15 cellular contexts compared by ENCODE assay signal in the genomic region with DNA sequence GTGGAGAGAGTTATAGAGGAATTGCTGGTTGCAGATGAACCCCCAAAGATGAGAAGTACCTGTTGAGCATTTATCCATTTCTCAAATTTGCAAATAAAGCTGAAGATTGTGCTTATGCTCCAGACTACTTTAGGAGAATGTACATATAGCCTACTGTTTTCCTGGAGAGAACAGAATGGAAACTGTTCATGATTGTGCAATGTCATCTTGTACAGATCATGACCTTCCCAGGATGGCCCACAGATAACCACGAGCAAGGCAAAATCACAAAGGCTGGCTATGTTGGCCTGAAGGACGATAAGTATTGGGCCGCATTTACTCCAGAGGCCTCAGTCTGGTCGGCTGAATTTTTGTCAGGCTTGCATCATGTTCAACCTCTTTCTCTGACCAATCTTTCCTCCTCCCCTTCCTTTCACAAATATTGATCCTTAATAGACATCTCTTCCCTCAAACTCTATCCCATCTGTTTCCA. TPM values are rescaled to one million over a fixed set of nuclear protein-coding genes. Genes with fewer than 3 reads are reported as not detected.
DNase-seq lines count a peak whose midpoint lies in the region; TF ChIP-seq lines count a peak whose summit lies in the region.
"Had no signal": no experiment of that assay in that cellular context is flagged by ENCODE, and none has a peak within 500 bp of the region (broad histone marks: within the 10 kb centered on the region; RNA-seq: fewer than 3 reads in every experiment).

No MANE protein-coding gene starts in this region.

- no peak overlapping the region for H3K4me2 ChIP-seq in H9 (ENCODE audit: insufficient read depth, insufficient read length, low read length)

- no peaks in the 10 kb centered on the region for H3K79me1 ChIP-seq in H9 (ENCODE audit: insufficient read depth, low read depth, low read length, poor library complexity, severe bottlenecking)

- TF ChIP-seq CTCF in HEK293 (tag by site-specific recombination; IDR thresholded peaks at IDR 0.05) (no peak), adrenal gland (IDR thresholded peaks at IDR 0.05) (no peak), ascending aorta (IDR thresholded peaks at IDR 0.05) (no peak), esophagus squamous epithelium (IDR thresholded peaks at IDR 0.05) (no peak), H9 (conservative IDR thresholded peaks at IDR 0.05) (no peak)

- H3K4me1 Mint-ChIP-seq in CD4-positive, alpha-beta memory T cell = peaks cover 34 to 58% (median 40%) of the 10 kb centered on the region in 4 donors
- H3K4me1 Mint-ChIP-seq in H9 = no peaks in the 10 kb centered on the region

- H3K4me3 Mint-ChIP-seq in CD4-positive, alpha-beta memory T cell = peak overlapping the region in 3 of 8 donors; percentile 1 to 22 (median 2)
- H3K4me3 Mint-ChIP-seq in H9 = no peak overlapping the region
- H3K4me3 Mint-ChIP-seq: effector memory CD8-positive, alpha-beta T cell had no signal

- H4K91ac ChIP-seq in H9 (ENCODE audit: insufficient read length, low read depth, low read length) = no peak overlapping the region

- H3K36me3 ChIP-seq in CD4-positive, alpha-beta memory T cell (ENCODE audit: insufficient read depth, low read length) = peaks cover 24% of the 10 kb centered on the region
- H3K36me3 ChIP-seq in HEK293 (ENCODE audit: control insufficient read depth in 2 of 2, insufficient read depth in 1 of 2, low read length in 2 of 2) = no peaks in the 10 kb centered on the region
- H3K36me3 ChIP-seq in adrenal gland (replicated peaks in 1 of 2) = no peaks in the 10 kb centered on the region
- no peaks in the 10 kb centered on the region for H3K36me3 ChIP-seq in ascending aorta
- H3K36me3 ChIP-seq in esophagus squamous epithelium = no peaks in the 10 kb centered on the region

- no peak overlapping the region for H2BK5ac ChIP-seq in H9 (ENCODE audit: insufficient read length, low read length)

- H3K27me3 Mint-ChIP-seq in CD4-positive, alpha-beta memory T cell = no peaks in the 10 kb centered on the region
- no peaks in the 10 kb centered on the region for H3K27me3 Mint-ChIP-seq in H9 (ENCODE audit: low read depth)
- H3K27me3 Mint-ChIP-seq: effector memory CD8-positive, alpha-beta T cell had no signal

- H3K4ac ChIP-seq in H9 (ENCODE audit: low read depth, low read length) = no peak overlapping the region

- no peak overlapping the region for H3K56ac ChIP-seq in H9 (ENCODE audit: insufficient read length, low read depth, low read length)

- no peak overlapping the region for H3K23ac ChIP-seq in H9 (ENCODE audit: insufficient read length, low read depth, low read length)

- H2AK5ac ChIP-seq in H9 (ENCODE audit: insufficient read length, low read length) = no peak overlapping the region

- H3K27ac Mint-ChIP-seq in CD4-positive, alpha-beta memory T cell = peak overlapping the region in 5 of 7 donors; percentile 7 to 91 (median 74)
- H3K27ac Mint-ChIP-seq in H9 = no peak overlapping the region

- H3K27me3 ChIP-seq in CD4-positive, alpha-beta memory T cell (ENCODE audit: insufficient read depth, low read length) = no peaks in the 10 kb centered on the region
- H3K27me3 ChIP-seq in adrenal gland (no peaks in the 10 kb centered on the region), ascending aorta (no peaks in the 10 kb centered on the region), esophagus squamous epithelium (no peaks in the 10 kb centered on the region), H9 (ENCODE audit: insufficient read depth, low read length) (no peaks in the 10 kb centered on the region)
- H3K27me3 ChIP-seq: BLaER1 treated with 17β-estradiol and CSF1 and Interleukin-3, amounts not matched to agents 10 nM and 100 nM; body of pancreas had no signal

- H3K4me3 ChIP-seq in CD4-positive, alpha-beta memory T cell (ENCODE audit: low read length in 2 of 2) = no peak overlapping the region
- H3K4me3 ChIP-seq in HEK293 (ENCODE audit: low read depth, low read length) (no peak overlapping the region), adrenal gland (no peak overlapping the region), ascending aorta (no peak overlapping the region), esophagus squamous epithelium (no peak overlapping the region)
- H3K4me3 ChIP-seq: BLaER1 treated with 17β-estradiol and CSF1 and Interleukin-3, amounts not matched to agents 10 nM and 100 nM; body of pancreas; skin epidermis had no signal

- H3K23me2 ChIP-seq in H9 (ENCODE audit: insufficient read length, low read depth, low read length, poor library complexity, severe bottlenecking) = no peaks in the 10 kb centered on the region

- no peak overlapping the region for H3T11ph ChIP-seq in H9 (ENCODE audit: low read length)

- H2BK15ac ChIP-seq in H9 (ENCODE audit: low read depth, low read length) = no peak overlapping the region

- 57 to 71% (median 63%) methylated on average over 4 of the region's 4 CpGs for WGBS in adrenal gland, 4 donors
- WGBS in esophagus squamous epithelium, 2 donors = 72 to 80% methylated on average over 4 of the region's 4 CpGs
- WGBS in H9 (ENCODE audit: extremely low coverage, insufficient read length, low lambda C conversion rate) = no CpG with 5 or more reads among the region's 4 CpGs

- H3K27ac ChIP-seq in CD4-positive, alpha-beta memory T cell (ENCODE audit: low read depth, low read length) = no peak overlapping the region
- no peak overlapping the region for H3K27ac ChIP-seq in HEK293 (ENCODE audit: extremely low read depth, low read depth, low read length)
- no peak overlapping the region for H3K27ac ChIP-seq in adrenal gland
- no peak overlapping the region for H3K27ac ChIP-seq in ascending aorta
- H3K27ac ChIP-seq in esophagus squamous epithelium = no peak overlapping the region
- no peak overlapping the region for H3K27ac ChIP-seq in H9 (ENCODE audit: insufficient read length, low read depth, low read length)
- H3K27ac ChIP-seq: body of pancreas, skin epidermis had no signal

- intact Hi-C loops in CD4-positive, alpha-beta memory T cell (cut with micrococcal nuclease) = no loop called here
- intact Hi-C loops in adrenal gland (cut with DNase I) = no loop called here
- intact Hi-C loops in ascending aorta (cut with DNase I) = no loop called here
- intact Hi-C loops in esophagus squamous epithelium (cut with DNase I) = no loop called here

- no peak overlapping the region for H2BK120ac ChIP-seq in H9 (ENCODE audit: low read depth, low read length, poor library complexity, severe bottlenecking)

- peaks cover 44% of the 10 kb centered on the region in 2 donors for H3K36me3 Mint-ChIP-seq in CD4-positive, alpha-beta memory T cell
- no peaks in the 10 kb centered on the region for H3K36me3 Mint-ChIP-seq in H9 (ENCODE audit: insufficient read depth in 1 of 3, low read depth in 3 of 3)

- no peaks in the 10 kb centered on the region for H4K20me1 ChIP-seq in H9 (ENCODE audit: control insufficient read depth, insufficient read depth, insufficient read length)

- no peak for DNase-seq in CD4-positive, alpha-beta memory T cell
- peak in 4 of 7 donors; percentile 16 to 22 (median 20) for DNase-seq in adrenal gland
- DNase-seq in foreskin melanocyte = peak; percentile 90
- no peak for DNase-seq in ascending aorta (ENCODE audit: low spot score in 2 of 2)
- DNase-seq in germinal center (ENCODE audit: low spot score) = no peak
- no peak for DNase-seq in esophagus squamous epithelium (lab: John Stamatoyannopoulos, UW)
- DNase-seq in H9 = no peak
- DNase-seq: activated T-cell treated with anti-CD3 and anti-CD28 coated beads, Interleukin-2, amount 50 U/mL, for 48 hours; body of pancreas; effector memory CD8-positive, alpha-beta T cell; GOT3; NCI-H1092 treated with DMSO at 0.1 percent for 48 hours had no signal

- no peaks in the 10 kb centered on the region for H3K9me3 ChIP-seq in CD4-positive, alpha-beta memory T cell (ENCODE audit: control insufficient read depth in 1 of 2, low read length in 2 of 2)
- no peaks in the 10 kb centered on the region for H3K9me3 ChIP-seq in HEK293 (ENCODE audit: control insufficient read depth, insufficient read depth, low read depth, low read length)
- H3K9me3 ChIP-seq in adrenal gland (replicated peaks in 1 of 3) = no peaks in the 10 kb centered on the region
- no peaks in the 10 kb centered on the region for H3K9me3 ChIP-seq in ascending aorta
- no peaks in the 10 kb centered on the region for H3K9me3 ChIP-seq in esophagus squamous epithelium
- no peaks in the 10 kb centered on the region for H3K9me3 ChIP-seq in H9 (ENCODE audit: control insufficient read depth, low read depth, low read length)
- H3K9me3 ChIP-seq: BLaER1 treated with 17β-estradiol and CSF1 and Interleukin-3, amounts not matched to agents 10 nM and 100 nM; body of pancreas had no signal

- H4K8ac ChIP-seq in H9 (replicated peaks; ENCODE audit: insufficient read length, low read depth, low read length) = no peak overlapping the region

- H3K79me2 ChIP-seq in H9 (ENCODE audit: insufficient read depth, low read length) = no peaks in the 10 kb centered on the region

- no peak overlapping the region for H4K5ac ChIP-seq in H9 (ENCODE audit: insufficient read length, low read depth, low read length)

- H3K4me1 ChIP-seq in CD4-positive, alpha-beta memory T cell (ENCODE audit: insufficient read depth, low read length) = peaks cover 26% of the 10 kb centered on the region
- no peaks in the 10 kb centered on the region for H3K4me1 ChIP-seq in HEK293 (ENCODE audit: control insufficient read depth, insufficient read depth, low read length)
- no peaks in the 10 kb centered on the region for H3K4me1 ChIP-seq in adrenal gland (replicated peaks in 1 of 2)
- no peaks in the 10 kb centered on the region for H3K4me1 ChIP-seq in ascending aorta
- no peaks in the 10 kb centered on the region for H3K4me1 ChIP-seq in esophagus squamous epithelium
- H3K4me1 ChIP-seq in H9 (ENCODE audit: insufficient read depth, low read length) = no peaks in the 10 kb centered on the region
- H3K4me1 ChIP-seq: body of pancreas had no signal

- H3K9me3 Mint-ChIP-seq in CD4-positive, alpha-beta memory T cell = peaks cover 0 to 2% (median 0%) of the 10 kb centered on the region in 8 donors
- no peaks in the 10 kb centered on the region for H3K9me3 Mint-ChIP-seq in H9
- H3K9me3 Mint-ChIP-seq: effector memory CD8-positive, alpha-beta T cell had no signal

- H2BK12ac ChIP-seq in H9 (ENCODE audit: insufficient read length, low read depth, low read length) = no peak overlapping the region

- no peak overlapping the region for H3K9ac ChIP-seq in H9 (ENCODE audit: extremely low read depth, insufficient read length, low read length)
- H3K9ac ChIP-seq: BLaER1 treated with 17β-estradiol and CSF1 and Interleukin-3, amounts not matched to agents 10 nM and 100 nM had no signal

- H3K18ac ChIP-seq in H9 (ENCODE audit: insufficient read length, low read depth, low read length) = no peak overlapping the region

- CTCF ChIA-PET in CD4-positive, alpha-beta memory T cell (lab: Charles Lee; ENCODE audit: partially characterized antibody) = no interaction called here
- CTCF ChIA-PET in HEK293 (lab: Yijun Ruan, JAX) = interaction anchor here (4.6 kb wide), 1 partner anchor 23 kb away, joined by 21 read pairs; no protein-coding TSS in a partner anchor

- POLR2A ChIA-PET in CD4-positive, alpha-beta memory T cell (lab: Charles Lee; ENCODE audit: partially characterized antibody) = no interaction called here
- POLR2A ChIA-PET in HEK293 (lab: Yijun Ruan, JAX) = no interaction called here

- H3K14ac ChIP-seq in H9 (ENCODE audit: insufficient read depth, low read length) = no peak overlapping the region

- no peak overlapping the region for H2AFZ ChIP-seq in H9 (ENCODE audit: low read length)

- H2BK20ac ChIP-seq in H9 (ENCODE audit: low read depth, low read length, poor library complexity, severe bottlenecking) = no peak overlapping the region

- TF ChIP-seq POLR2A in adrenal gland (IDR thresholded peaks at IDR 0.05) = no peak
- no peak for TF ChIP-seq POLR2A in esophagus squamous epithelium (IDR thresholded peaks at IDR 0.05)

RNA-seq across cellular contexts. Expression of a gene that starts 28.5 kb away (rescaled TPM):
- 10 to 100 TPM; 85.0 to 94.9 TPM for total RNA-seq in CD4-positive, alpha-beta memory T cell
- polyA plus RNA-seq in CD4-positive, alpha-beta memory T cell = 10 to 100 TPM in 1 of 2 donors, 1 to 10 TPM in 1; 6.7 to 18.6 TPM
- total RNA-seq in adrenal gland (10 to 100 TPM; 10.6 to 44.7 (median 23.8) TPM), ascending aorta (12.1 TPM), esophagus squamous epithelium (10 to 100 TPM; 11.1 to 32.6 (median 18.2) TPM), H9 (2021) (14.0 and 20.9 TPM in 2 replicates)
- 10 to 100 TPM in 1 of 3 donors, 1 to 10 TPM in 2; 4.7 to 10.2 (median 9.7) TPM for polyA plus RNA-seq in adrenal gland

Comparison
In these comparisons a context has a peak if more than half of its experiments do, and no peak if none do; other contexts are left out.
1. DNase-seq: peak in adrenal gland (4 of 7) and foreskin melanocyte (single experiment); none in CD4-positive, alpha-beta memory T cell (0 of 5), ascending aorta (0 of 2), germinal center (single experiment), esophagus squamous epithelium (single experiment) and H9 (single experiment).
2. H3K27ac Mint-ChIP-seq: peak in CD4-positive, alpha-beta memory T cell (5 of 7); none in H9 (0 of 3).